Comparison of ENCODE assay signal across 8 cellular contexts in the genomic region with DNA sequence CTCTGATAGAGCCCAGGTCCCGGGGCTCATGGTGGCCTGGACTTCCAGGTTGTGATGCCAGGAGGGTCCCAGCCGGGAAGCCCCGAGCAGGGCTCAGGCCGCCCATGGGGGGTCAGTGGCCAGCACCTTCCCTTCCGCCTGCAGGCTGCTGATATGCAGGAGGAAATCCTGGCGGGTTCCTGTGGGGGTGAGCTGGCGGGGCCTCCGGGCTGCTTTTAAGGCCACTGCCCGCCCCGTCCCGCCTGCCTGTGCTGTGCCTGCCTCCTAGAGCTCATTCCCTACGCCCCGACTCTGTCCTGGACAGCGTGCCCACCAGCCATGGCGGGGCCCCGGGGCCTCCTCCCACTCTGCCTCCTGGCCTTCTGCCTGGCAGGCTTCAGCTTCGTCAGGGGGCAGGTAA. TPM values are rescaled to one million over a fixed set of nuclear protein-coding genes. Genes with fewer than 3 reads are reported as not detected.
A peak's percentile ranks its signal among the peaks of the same experiment; 100 is the strongest.
DNase-seq lines count a peak whose midpoint lies in the region; ATAC-seq and TF ChIP-seq lines count a peak whose summit lies in the region.
"Had no signal": no experiment of that assay in that cellular context is flagged by ENCODE, and none has a peak within 500 bp of the region (broad histone marks: within the 10 kb centered on the region; RNA-seq: fewer than 3 reads in every experiment).

A gene with protein sequence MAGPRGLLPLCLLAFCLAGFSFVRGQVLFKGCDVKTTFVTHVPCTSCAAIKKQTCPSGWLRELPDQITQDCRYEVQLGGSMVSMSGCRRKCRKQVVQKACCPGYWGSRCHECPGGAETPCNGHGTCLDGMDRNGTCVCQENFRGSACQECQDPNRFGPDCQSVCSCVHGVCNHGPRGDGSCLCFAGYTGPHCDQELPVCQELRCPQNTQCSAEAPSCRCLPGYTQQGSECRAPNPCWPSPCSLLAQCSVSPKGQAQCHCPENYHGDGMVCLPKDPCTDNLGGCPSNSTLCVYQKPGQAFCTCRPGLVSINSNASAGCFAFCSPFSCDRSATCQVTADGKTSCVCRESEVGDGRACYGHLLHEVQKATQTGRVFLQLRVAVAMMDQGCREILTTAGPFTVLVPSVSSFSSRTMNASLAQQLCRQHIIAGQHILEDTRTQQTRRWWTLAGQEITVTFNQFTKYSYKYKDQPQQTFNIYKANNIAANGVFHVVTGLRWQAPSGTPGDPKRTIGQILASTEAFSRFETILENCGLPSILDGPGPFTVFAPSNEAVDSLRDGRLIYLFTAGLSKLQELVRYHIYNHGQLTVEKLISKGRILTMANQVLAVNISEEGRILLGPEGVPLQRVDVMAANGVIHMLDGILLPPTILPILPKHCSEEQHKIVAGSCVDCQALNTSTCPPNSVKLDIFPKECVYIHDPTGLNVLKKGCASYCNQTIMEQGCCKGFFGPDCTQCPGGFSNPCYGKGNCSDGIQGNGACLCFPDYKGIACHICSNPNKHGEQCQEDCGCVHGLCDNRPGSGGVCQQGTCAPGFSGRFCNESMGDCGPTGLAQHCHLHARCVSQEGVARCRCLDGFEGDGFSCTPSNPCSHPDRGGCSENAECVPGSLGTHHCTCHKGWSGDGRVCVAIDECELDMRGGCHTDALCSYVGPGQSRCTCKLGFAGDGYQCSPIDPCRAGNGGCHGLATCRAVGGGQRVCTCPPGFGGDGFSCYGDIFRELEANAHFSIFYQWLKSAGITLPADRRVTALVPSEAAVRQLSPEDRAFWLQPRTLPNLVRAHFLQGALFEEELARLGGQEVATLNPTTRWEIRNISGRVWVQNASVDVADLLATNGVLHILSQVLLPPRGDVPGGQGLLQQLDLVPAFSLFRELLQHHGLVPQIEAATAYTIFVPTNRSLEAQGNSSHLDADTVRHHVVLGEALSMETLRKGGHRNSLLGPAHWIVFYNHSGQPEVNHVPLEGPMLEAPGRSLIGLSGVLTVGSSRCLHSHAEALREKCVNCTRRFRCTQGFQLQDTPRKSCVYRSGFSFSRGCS (N-terminal part only) (plus strand): TSS at position 243 of the 400 bp plus-strand sequence. CDS start 76 bp downstream, at position 319.

- no peaks in the 10 kb centered on the region for H3K27me3 Mint-ChIP-seq in activated T-helper 17 cell treated with anti-CD3 and anti-CD28 coated beads, Interleukin-2, amount 50 U/mL, for 72 hours
- no peaks in the 10 kb centered on the region for H3K27me3 Mint-ChIP-seq in CD8-positive, alpha-beta memory T cell
- H3K27me3 Mint-ChIP-seq: activated B cell treated with CpG ODN at 0.5 μM for 24 hours had no signal

- ATAC-seq in activated T-helper 17 cell treated with anti-CD3 and anti-CD28 coated beads, Interleukin-2, amount 50 U/mL, for 72 hours (replicated peaks): peak; percentile 4
- peak; percentile 18 for ATAC-seq in mucosa of descending colon

- no peaks in the 10 kb centered on the region for H3K9me3 Mint-ChIP-seq in activated T-helper 17 cell treated with anti-CD3 and anti-CD28 coated beads, Interleukin-2, amount 50 U/mL, for 72 hours
- H3K9me3 Mint-ChIP-seq in CD8-positive, alpha-beta memory T cell: no peaks in the 10 kb centered on the region
- H3K9me3 Mint-ChIP-seq: activated B cell treated with CpG ODN at 0.5 μM for 24 hours had no signal

- H3K27ac ChIP-seq in esophagus squamous epithelium (peak within 1 kb of the TSS; percentile 45 to 88 (median 72)), tibial artery (peak within 1 kb of the TSS; percentile 9 to 42)
- no peak within 1 kb of the TSS for H3K27ac ChIP-seq in CD8-positive, alpha-beta memory T cell (ENCODE audit: low read depth, low read length)

- no peaks in the 10 kb centered on the region for H3K4me1 Mint-ChIP-seq in activated T-helper 17 cell treated with anti-CD3 and anti-CD28 coated beads, Interleukin-2, amount 50 U/mL, for 72 hours
- peaks cover 0 to 5% (median 3%) of the 10 kb centered on the region in 3 donors for H3K4me1 Mint-ChIP-seq in CD8-positive, alpha-beta memory T cell

- no peak for TF ChIP-seq CTCF in esophagus squamous epithelium (IDR thresholded peaks at IDR 0.05)
- TF ChIP-seq CTCF in mucosa of descending colon (IDR thresholded peaks at IDR 0.05): no peak
- TF ChIP-seq CTCF in tibial artery (IDR thresholded peaks at IDR 0.05): no peak

- no peak for TF ChIP-seq POLR2A in esophagus squamous epithelium (IDR thresholded peaks at IDR 0.05)

- peaks cover 26% of the 10 kb centered on the region for H3K36me3 Mint-ChIP-seq in activated T-helper 17 cell treated with anti-CD3 and anti-CD28 coated beads, Interleukin-2, amount 50 U/mL, for 72 hours (ENCODE audit: low read depth)
- H3K36me3 Mint-ChIP-seq in CD8-positive, alpha-beta memory T cell: peaks cover 0 to 30% (median 5%) of the 10 kb centered on the region in 3 donors

- no peak within 1 kb of the TSS for H3K27ac Mint-ChIP-seq in activated T-helper 17 cell treated with anti-CD3 and anti-CD28 coated beads, Interleukin-2, amount 50 U/mL, for 72 hours
- peak within 1 kb of the TSS in 4 of 8 donors; percentile 19 to 51 (median 35) for H3K27ac Mint-ChIP-seq in CD8-positive, alpha-beta memory T cell
- H3K27ac Mint-ChIP-seq: activated B cell treated with CpG ODN at 0.5 μM for 24 hours had no signal

- 15% methylated on average over 5 of the region's 17 CpGs; no CpG with 5 or more reads in 1 of the 2 donors for WGBS in esophagus squamous epithelium, 2 donors

- intact Hi-C loops in esophagus squamous epithelium (cut with DNase I): no loop called here
- intact Hi-C loops in mucosa of descending colon (cut with DNase I, micrococcal nuclease): no loop called here
- intact Hi-C loops in tibial artery (cut with DNase I; ENCODE audit: low total_unique reads): no loop called here

- H3K4me3 ChIP-seq in esophagus squamous epithelium (peak within 1 kb of the TSS in 3 of 4 donors; percentile 30 to 63 (median 42)), mucosa of descending colon (no peak within 1 kb of the TSS), tibial artery (peak within 1 kb of the TSS; percentile 37 to 39)
- no peak within 1 kb of the TSS for H3K4me3 ChIP-seq in CD8-positive, alpha-beta memory T cell (ENCODE audit: low read length)

- H3K4me1 ChIP-seq in esophagus squamous epithelium (peaks cover 10 to 89% (median 39%) of the 10 kb centered on the region in 3 donors), mucosa of descending colon (ENCODE audit: low read depth) (no peaks in the 10 kb centered on the region), tibial artery (peaks cover 0 to 22% (median 0%) of the 10 kb centered on the region in 4 donors)
- no peaks in the 10 kb centered on the region for H3K4me1 ChIP-seq in CD8-positive, alpha-beta memory T cell (ENCODE audit: insufficient read depth, low read length)

- no peaks in the 10 kb centered on the region for H3K9me3 ChIP-seq in esophagus squamous epithelium
- H3K9me3 ChIP-seq in mucosa of descending colon: no peaks in the 10 kb centered on the region
- no peaks in the 10 kb centered on the region for H3K9me3 ChIP-seq in tibial artery
- H3K9me3 ChIP-seq in CD8-positive, alpha-beta memory T cell (ENCODE audit: low read length): no peaks in the 10 kb centered on the region

- POLR2A ChIA-PET in CD8-positive, alpha-beta memory T cell (lab: Charles Lee): no interaction called here

- H3K4me3 Mint-ChIP-seq in activated T-helper 17 cell treated with anti-CD3 and anti-CD28 coated beads, Interleukin-2, amount 50 U/mL, for 72 hours: no peak within 1 kb of the TSS
- no peak within 1 kb of the TSS for H3K4me3 Mint-ChIP-seq in CD8-positive, alpha-beta memory T cell
- H3K4me3 Mint-ChIP-seq: activated B cell treated with CpG ODN at 0.5 μM for 24 hours had no signal

- H3K36me3 ChIP-seq in esophagus squamous epithelium: peaks cover 19 to 37% (median 31%) of the 10 kb centered on the region in 3 donors
- H3K36me3 ChIP-seq in mucosa of descending colon (ENCODE audit: low read depth): no peaks in the 10 kb centered on the region
- peaks cover 29 to 39% (median 32%) of the 10 kb centered on the region in 3 donors for H3K36me3 ChIP-seq in tibial artery
- H3K36me3 ChIP-seq in CD8-positive, alpha-beta memory T cell (ENCODE audit: insufficient read depth, low read length): peaks cover 9% of the 10 kb centered on the region

- CTCF ChIA-PET in CD8-positive, alpha-beta memory T cell (lab: Charles Lee): no interaction called here

- DNase-seq in esophagus squamous epithelium (lab: John Stamatoyannopoulos, UW): no peak
- peak; percentile 14 to 66 (median 40) for DNase-seq in mucosa of descending colon
- peak in 1 of 2 donors; percentile 66 for DNase-seq in tibial artery
- no peak for DNase-seq in CD8-positive, alpha-beta memory T cell
- DNase-seq in cortex of kidney (lab: John Stamatoyannopoulos, UW): no peak
- no peak for DNase-seq in NCI-H1105 (lab: John Stamatoyannopoulos, UW)
- DNase-seq: activated B cell treated with CpG ODN at 0.5 μM for 24 hours had no signal

- H3K27me3 ChIP-seq in esophagus squamous epithelium: no peaks in the 10 kb centered on the region
- H3K27me3 ChIP-seq in tibial artery: no peaks in the 10 kb centered on the region
- no peaks in the 10 kb centered on the region for H3K27me3 ChIP-seq in CD8-positive, alpha-beta memory T cell (ENCODE audit: insufficient read depth, low read length, poor library complexity, severe bottlenecking)

RNA-seq across cellular contexts. Expression of the gene that starts here (rescaled TPM):
- under 1 TPM; 0.19 to 0.26 TPM for total RNA-seq in activated T-helper 17 cell treated with anti-CD3 and anti-CD28 coated beads, Interleukin-2, amount 50 U/mL, for 72 hours
- total RNA-seq in esophagus squamous epithelium (10 to 100 TPM in 3 of 4 donors, 1 to 10 TPM in 1; 5.6 to 69.4 (median 32.3) TPM), mucosa of descending colon (100 to 1,000 TPM in 2 of 3 donors, 10 to 100 TPM in 1; 51.7 to 187 (median 145) TPM)
- 1 to 10 TPM; 7.6 to 9.7 TPM for total RNA-seq in CD8-positive, alpha-beta memory T cell
- 0.05 TPM for polyA plus RNA-seq in CD8-positive, alpha-beta memory T cell

Comparison
In these comparisons a context has a peak if more than half of its experiments do, and no peak if none do; other contexts are left out.
1. RNA of the gene that starts here (total RNA-seq): 51.7 to 187 TPM in mucosa of descending colon, 5.6 to 69.4 TPM in esophagus squamous epithelium and 7.6 to 9.7 TPM in CD8-positive, alpha-beta memory T cell; 0.19 to 0.26 TPM in activated T-helper 17 cell treated with anti-CD3 and anti-CD28 coated beads, Interleukin-2, amount 50 U/mL, for 72 hours; every median in the first group is over 4 times any median in the second.
2. Peak in ATAC-seq in activated T-helper 17 cell treated with anti-CD3 and anti-CD28 coated beads, Interleukin-2, amount 50 U/mL, for 72 hours; RNA of the gene not detected or under 1 TPM.
3. DNase-seq: peak in mucosa of descending colon (3 of 3); none in esophagus squamous epithelium (single experiment), CD8-positive, alpha-beta memory T cell (0 of 5), cortex of kidney (single experiment) and NCI-H1105 (single experiment).
4. H3K4me3 ChIP-seq: peak in esophagus squamous epithelium (3 of 4) and tibial artery (2 of 2); none in mucosa of descending colon (single experiment) and CD8-positive, alpha-beta memory T cell (single experiment).